ENCODE assay signal across 19 cellular contexts in the genomic region with DNA sequence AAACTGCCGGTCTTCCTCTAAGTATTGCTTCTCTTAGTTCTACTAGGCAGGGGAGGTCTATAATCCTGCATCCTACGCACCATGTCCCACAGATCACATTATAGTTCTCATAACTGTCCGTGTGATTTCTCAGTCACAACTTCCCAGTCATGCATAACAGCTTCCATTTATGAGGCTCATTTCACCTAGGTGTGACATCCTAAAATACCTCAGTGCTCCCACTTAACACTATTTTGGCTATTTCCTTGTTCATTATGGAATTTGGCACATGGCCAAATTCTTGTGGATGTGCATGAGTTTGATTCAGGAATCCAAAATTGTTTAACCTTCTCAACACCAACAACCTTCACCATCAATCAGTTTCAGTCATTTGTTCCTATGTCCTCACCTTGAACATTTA.
DNase-seq lines count a peak whose midpoint lies in the region; ATAC-seq, FAIRE-seq and TF ChIP-seq lines count a peak whose summit lies in the region.
"Had no signal": no experiment of that assay in that cellular context is flagged by ENCODE, and none has a peak within 500 bp of the region (broad histone marks: within the 10 kb centered on the region; RNA-seq: fewer than 3 reads in every experiment).

No MANE protein-coding gene starts in this region.

- H4K20me1 ChIP-seq in HepG2 (ENCODE audit: insufficient read depth, low read length), result no peaks in the 10 kb centered on the region
- H4K20me1 ChIP-seq: BLaER1 treated with 17β-estradiol and CSF1 and Interleukin-3, amounts not matched to agents 10 nM and 100 nM had no signal

- intact Hi-C loops in HepG2 (cut with micrococcal nuclease; ENCODE audit: unreplicated experiment) (no loop called here), right lobe of liver (cut with DNase I) (no loop called here), transverse colon (cut with DNase I; ENCODE audit: low total_unique reads) (no loop called here)

- no peak overlapping the region for H3K9ac ChIP-seq in HepG2 (ENCODE audit: insufficient read depth, low read depth, low read length)
- H3K9ac ChIP-seq: BLaER1 treated with 17β-estradiol and CSF1 and Interleukin-3, amounts not matched to agents 10 nM and 100 nM had no signal

- H2AFZ ChIP-seq in HepG2 (ENCODE audit: low read length), result no peak overlapping the region

- H3K27me3 ChIP-seq in HepG2 (ENCODE audit: control insufficient read depth in 1 of 2, insufficient read depth in 2 of 2, low read length in 2 of 2) (no peaks in the 10 kb centered on the region), right lobe of liver (no peaks in the 10 kb centered on the region), transverse colon (no peaks in the 10 kb centered on the region)
- H3K27me3 ChIP-seq: BLaER1 treated with 17β-estradiol and CSF1 and Interleukin-3, amounts not matched to agents 10 nM and 100 nM had no signal

- no peak overlapping the region for H3K4me2 ChIP-seq in HepG2 (ENCODE audit: low read depth, low read length)

- POLR2A ChIA-PET in HepG2 (lab: Yijun Ruan, JAX), result no interaction called here

- WGBS in HepG2 (ENCODE audit: low lambda C conversion rate), result 6% methylated on average over 3 of the region's 3 CpGs
- 88% methylated on average over 3 of the region's 3 CpGs for WGBS in right lobe of liver (ENCODE audit: insufficient coverage, low coverage, low lambda C conversion rate, missing lambda C conversion rate)
- WGBS in transverse colon (ENCODE audit: low coverage in 1 of 2), 2 donors, result 76 to 84% methylated on average over 3 of the region's 3 CpGs

- no peak for FAIRE-seq in HepG2 (lab: Jason Lieb, UNC)
- FAIRE-seq: GM12892, GM18507 had no signal

- TF ChIP-seq EP300 in HepG2 (IDR thresholded peaks at IDR 0.05; ENCODE audit: low read depth in 2 of 2, low read length in 2 of 2) (no peak), HepG2 (CRISPR knock-in tag; IDR thresholded peaks at IDR 0.05; ENCODE audit: borderline replicate concordance) (no peak), transverse colon (IDR thresholded peaks at IDR 0.05; ENCODE audit: low read depth) (no peak)

- CTCF ChIA-PET in HepG2 (lab: Yijun Ruan, JAX; ENCODE audit: low intra/inter-chr PET ratio, low total read pairs), result no interaction called here

- no peak for TF ChIP-seq POLR2A in HepG2 (IDR thresholded peaks at IDR 0.05; ENCODE audit: insufficient read depth in 1 of 2, low read depth in 2 of 2, low read length in 2 of 2)
- no peak for TF ChIP-seq POLR2A in right lobe of liver (IDR thresholded peaks at IDR 0.05)
- no peak for TF ChIP-seq POLR2A in transverse colon (IDR thresholded peaks at IDR 0.05)

- DNase-seq in HepG2 (ENCODE audit: low spot score) (no peak), right lobe of liver (no peak), NCI-H69 (lab: John Stamatoyannopoulos, UW) (peak; percentile 41), kidney tubule cell (ENCODE audit: low spot score) (peak; percentile 70), GM19240 (ENCODE audit: insufficient read length, low spot score) (no peak), transverse colon (no peak)
- DNase-seq: CD8-positive, alpha-beta T cell; DMS153; DMS79; GDM1; GOT3; H7; HFFc6; IMR-90; KG1 had no signal

- TF ChIP-seq RAD21 in HepG2 (CRISPR knock-in tag; IDR thresholded peaks at IDR 0.05), result no peak

- H3K79me2 ChIP-seq in HepG2 (ENCODE audit: insufficient read depth, low read length), result no peaks in the 10 kb centered on the region

- H3K9me3 ChIP-seq in HepG2 (ENCODE audit: low read length) (peaks cover 71% of the 10 kb centered on the region), right lobe of liver (no peaks in the 10 kb centered on the region), transverse colon (peaks cover 0 to 4% of the 10 kb centered on the region in 2 donors)

- no TSS peak for BruUV-seq in HepG2 (replicated peaks; lab: Mats Ljungman, UMichigan)

- TF ChIP-seq CTCF in HepG2 (CRISPR knock-in tag; IDR thresholded peaks at IDR 0.05), result no peak
- TF ChIP-seq CTCF in right lobe of liver (IDR thresholded peaks at IDR 0.05), result no peak
- TF ChIP-seq CTCF in transverse colon (IDR thresholded peaks at IDR 0.05), result no peak

- H3K27ac ChIP-seq in HepG2 (ENCODE audit: extremely low read length, insufficient read depth, low read length), result no peak overlapping the region
- H3K27ac ChIP-seq in right lobe of liver, result no peak overlapping the region
- no peak overlapping the region for H3K27ac ChIP-seq in transverse colon
- H3K27ac ChIP-seq: BLaER1 treated with 17β-estradiol and CSF1 and Interleukin-3, amounts not matched to agents 10 nM and 100 nM had no signal

- H3K4me1 ChIP-seq in HepG2 (ENCODE audit: insufficient read depth, low read length), result no peaks in the 10 kb centered on the region
- no peaks in the 10 kb centered on the region for H3K4me1 ChIP-seq in right lobe of liver
- no peaks in the 10 kb centered on the region for H3K4me1 ChIP-seq in transverse colon

- H3K36me3 ChIP-seq in HepG2 (replicated peaks in 1 of 2; ENCODE audit: control insufficient read depth in 1 of 2, insufficient read depth in 2 of 2, low read length in 2 of 2) (no peaks in the 10 kb centered on the region), right lobe of liver (no peaks in the 10 kb centered on the region), transverse colon (no peaks in the 10 kb centered on the region)
- H3K36me3 ChIP-seq: BLaER1 treated with 17β-estradiol and CSF1 and Interleukin-3, amounts not matched to agents 10 nM and 100 nM had no signal

- H3K4me3 ChIP-seq in HepG2 (replicated peaks in 1 of 3; ENCODE audit: insufficient read depth in 1 of 3, low read depth in 2 of 3, low read length in 3 of 3) (no peak overlapping the region), right lobe of liver (no peak overlapping the region), transverse colon (no peak overlapping the region)
- H3K4me3 ChIP-seq: BLaER1 treated with 17β-estradiol and CSF1 and Interleukin-3, amounts not matched to agents 10 nM and 100 nM had no signal

- in situ Hi-C loops in HepG2 (cut with HindIII; ENCODE audit: extremely low pct_ligation_motif_present, low pct_unique_long_range_greater_than_20kb) (no loop called here), transverse colon (cut with MboI; ENCODE audit: low pct_ligation_motif_present in 1 of 4, low pct_unique_long_range_greater_than_20kb in 1 of 4, low sequenced_read_pairs in 3 of 4) (no loop called here)

- ATAC-seq in HepG2 (no peak), right lobe of liver (no peak)
- ATAC-seq: CD8-positive, alpha-beta T cell; HCT116 had no signal

TF ChIP-seq in HepG2, 621 proteins besides CTCF, POLR2A, EP300 and RAD21 (continues in another document):
- TF ChIP-seq, protein P1, sequence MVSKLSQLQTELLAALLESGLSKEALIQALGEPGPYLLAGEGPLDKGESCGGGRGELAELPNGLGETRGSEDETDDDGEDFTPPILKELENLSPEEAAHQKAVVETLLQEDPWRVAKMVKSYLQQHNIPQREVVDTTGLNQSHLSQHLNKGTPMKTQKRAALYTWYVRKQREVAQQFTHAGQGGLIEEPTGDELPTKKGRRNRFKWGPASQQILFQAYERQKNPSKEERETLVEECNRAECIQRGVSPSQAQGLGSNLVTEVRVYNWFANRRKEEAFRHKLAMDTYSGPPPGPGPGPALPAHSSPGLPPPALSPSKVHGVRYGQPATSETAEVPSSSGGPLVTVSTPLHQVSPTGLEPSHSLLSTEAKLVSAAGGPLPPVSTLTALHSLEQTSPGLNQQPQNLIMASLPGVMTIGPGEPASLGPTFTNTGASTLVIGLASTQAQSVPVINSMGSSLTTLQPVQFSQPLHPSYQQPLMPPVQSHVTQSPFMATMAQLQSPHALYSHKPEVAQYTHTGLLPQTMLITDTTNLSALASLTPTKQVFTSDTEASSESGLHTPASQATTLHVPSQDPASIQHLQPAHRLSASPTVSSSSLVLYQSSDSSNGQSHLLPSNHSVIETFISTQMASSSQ (IDR thresholded peaks at IDR 0.05; ENCODE audit: low read depth), result no peak
- TF ChIP-seq, protein P1 (CRISPR knock-in tag; IDR thresholded peaks at IDR 0.05; ENCODE audit: borderline replicate concordance), result no peak
- no peak for TF ChIP-seq ZNF792 (CRISPR knock-in tag; IDR thresholded peaks at IDR 0.05)
- TF ChIP-seq LCORL (IDR thresholded peaks at IDR 0.05), result peak; percentile 74
- no peak for TF ChIP-seq LCORL (CRISPR knock-in tag; IDR thresholded peaks at IDR 0.05)
- TF ChIP-seq, protein P2, sequence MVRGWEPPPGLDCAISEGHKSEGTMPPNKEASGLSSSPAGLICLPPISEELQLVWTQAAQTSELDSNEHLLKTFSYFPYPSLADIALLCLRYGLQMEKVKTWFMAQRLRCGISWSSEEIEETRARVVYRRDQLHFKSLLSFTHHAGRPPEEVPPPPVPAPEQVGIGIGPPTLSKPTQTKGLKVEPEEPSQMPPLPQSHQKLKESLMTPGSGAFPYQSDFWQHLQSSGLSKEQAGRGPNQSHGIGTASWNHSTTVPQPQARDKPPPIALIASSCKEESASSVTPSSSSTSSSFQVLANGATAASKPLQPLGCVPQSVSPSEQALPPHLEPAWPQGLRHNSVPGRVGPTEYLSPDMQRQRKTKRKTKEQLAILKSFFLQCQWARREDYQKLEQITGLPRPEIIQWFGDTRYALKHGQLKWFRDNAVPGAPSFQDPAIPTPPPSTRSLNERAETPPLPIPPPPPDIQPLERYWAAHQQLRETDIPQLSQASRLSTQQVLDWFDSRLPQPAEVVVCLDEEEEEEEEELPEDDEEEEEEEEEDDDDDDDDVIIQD (CRISPR knock-in tag; IDR thresholded peaks at IDR 0.05; ENCODE audit: low read depth), result no peak
- TF ChIP-seq ZNF484 (CRISPR knock-in tag; IDR thresholded peaks at IDR 0.05; ENCODE audit: borderline replicate concordance, low read depth), result no peak

Comparison
In these comparisons a context has a peak if more than half of its experiments do, and no peak if none do; other contexts are left out.
1. DNase-seq: peak in NCI-H69 (single experiment) and kidney tubule cell (single experiment); none in HepG2 (single experiment), right lobe of liver (0 of 3), GM19240 (single experiment) and transverse colon (single experiment).